Comparison of ENCODE assay signal across 8 cellular contexts in the genomic region with DNA sequence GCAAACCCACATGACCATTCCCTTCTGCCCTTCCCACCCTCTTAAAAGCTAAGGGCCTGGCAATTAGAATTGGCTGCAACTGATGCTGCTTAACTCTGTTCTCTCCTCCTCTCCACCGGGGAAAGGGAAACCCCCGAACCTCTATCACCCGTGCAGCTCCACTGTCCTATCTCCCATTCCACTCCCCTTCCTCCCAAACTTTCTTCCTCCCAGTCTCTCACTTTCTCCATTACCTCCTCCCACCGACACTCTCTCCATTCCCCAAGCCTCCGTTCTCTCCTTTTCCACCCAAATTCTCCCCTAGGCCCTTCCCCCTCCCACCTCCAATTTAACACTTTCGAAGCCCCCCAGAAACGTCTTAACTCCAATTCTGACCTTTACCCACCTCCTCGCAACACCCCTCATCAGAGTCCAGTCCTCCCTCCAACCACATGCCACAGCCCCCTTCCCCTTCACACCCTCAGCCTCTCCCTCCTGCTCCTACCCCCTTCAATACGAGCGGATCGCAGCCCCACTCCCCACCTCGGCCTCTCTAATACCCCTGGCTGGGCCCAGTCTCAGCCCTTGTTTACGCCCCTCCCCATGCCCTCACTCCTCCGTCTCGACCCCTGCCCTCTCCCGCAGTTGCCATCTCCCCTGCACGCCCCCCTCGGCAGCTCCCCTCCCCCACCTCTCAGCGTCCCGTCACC. TPM values are rescaled to one million over a fixed set of nuclear protein-coding genes. Genes with fewer than 3 reads are reported as not detected.
A peak's percentile ranks its signal among the peaks of the same experiment; 100 is the strongest.
DNase-seq lines count a peak whose midpoint lies in the region; ATAC-seq and TF ChIP-seq lines count a peak whose summit lies in the region.

No MANE protein-coding gene starts in this region.

- 1% methylated on average over 17 to 20 of the region's 20 CpGs for WGBS in adrenal gland, 4 donors

- peak; percentile 29 for DNase-seq in AG10803 (ENCODE audit: low read depth)
- peak; percentile 33 for DNase-seq in HFFc6
- peak in 1 of 7 donors; percentile 50 for DNase-seq in adrenal gland
- DNase-seq in stromal cell of bone marrow (ENCODE audit: low read depth): peak; percentile 43
- DNase-seq in NCI-H1436 treated with DMSO at 0.1 percent for 48 hours (lab: John Stamatoyannopoulos, UW): no peak
- no peak for DNase-seq in activated T-helper 2 cell treated with anti-CD3 and anti-CD28 coated beads, Interferon-gamma antibody, Interleukin-2, Interleukin-4, amounts not matched to agents 10 μg/mL and 5 μg/mL and 100 μg/mL, durations not matched to agents 14 hours and 24 hours and 36 hours (ENCODE audit: low spot score)

- H3K27ac ChIP-seq in adrenal gland: peak overlapping the region; percentile 71 to 99 (median 97)

- no peak for TF ChIP-seq CTCF in AG10803 (conservative IDR thresholded peaks at IDR 0.05; ENCODE audit: low read length)
- TF ChIP-seq CTCF in HFFc6 (IDR thresholded peaks at IDR 0.05): no peak
- no peak for TF ChIP-seq CTCF in adrenal gland (IDR thresholded peaks at IDR 0.05)

- H3K4me1 Mint-ChIP-seq in HFFc6 (ENCODE audit: low read depth): peaks cover 30% of the 10 kb centered on the region
- H3K4me1 Mint-ChIP-seq in activated T-helper 2 cell treated with anti-CD3 and anti-CD28 coated beads, Interferon-gamma antibody, Interleukin-2, Interleukin-4, amounts not matched to agents 10 μg/mL and 5 μg/mL and 100 μg/mL, durations not matched to agents 14 hours and 24 hours and 36 hours (ENCODE audit: low read depth): peaks cover 41% of the 10 kb centered on the region

- no peak overlapping the region for H3K27ac Mint-ChIP-seq in HFFc6
- no peak overlapping the region for H3K27ac Mint-ChIP-seq in activated T-helper 2 cell treated with anti-CD3 and anti-CD28 coated beads, Interferon-gamma antibody, Interleukin-2, Interleukin-4, amounts not matched to agents 10 μg/mL and 5 μg/mL and 100 μg/mL, durations not matched to agents 14 hours and 24 hours and 36 hours

- peak in 1 of 2 donors; percentile 16 for TF ChIP-seq POLR2A in adrenal gland (IDR thresholded peaks at IDR 0.05)

- H3K4me3 Mint-ChIP-seq in HFFc6: no peak overlapping the region
- no peak overlapping the region for H3K4me3 Mint-ChIP-seq in activated T-helper 2 cell treated with anti-CD3 and anti-CD28 coated beads, Interferon-gamma antibody, Interleukin-2, Interleukin-4, amounts not matched to agents 10 μg/mL and 5 μg/mL and 100 μg/mL, durations not matched to agents 14 hours and 24 hours and 36 hours (ENCODE audit: low read depth)

- peak overlapping the region; percentile 97 for H3K4me3 ChIP-seq in AG10803 (ENCODE audit: low read length)
- peak overlapping the region; percentile 37 to 91 (median 76) for H3K4me3 ChIP-seq in adrenal gland
- H3K4me3 ChIP-seq in iPS-15b (ENCODE audit: low read depth, low read length): peak overlapping the region; percentile 72

- H3K27me3 ChIP-seq in adrenal gland (no peaks in the 10 kb centered on the region), iPS-15b (ENCODE audit: control insufficient read depth, insufficient read depth, low read length) (no peaks in the 10 kb centered on the region)

- no peaks in the 10 kb centered on the region for H3K9me3 Mint-ChIP-seq in HFFc6
- no peaks in the 10 kb centered on the region for H3K9me3 Mint-ChIP-seq in activated T-helper 2 cell treated with anti-CD3 and anti-CD28 coated beads, Interferon-gamma antibody, Interleukin-2, Interleukin-4, amounts not matched to agents 10 μg/mL and 5 μg/mL and 100 μg/mL, durations not matched to agents 14 hours and 24 hours and 36 hours

- H3K36me3 Mint-ChIP-seq in HFFc6 (ENCODE audit: low read depth): peaks cover 31% of the 10 kb centered on the region
- H3K36me3 Mint-ChIP-seq in activated T-helper 2 cell treated with anti-CD3 and anti-CD28 coated beads, Interferon-gamma antibody, Interleukin-2, Interleukin-4, amounts not matched to agents 10 μg/mL and 5 μg/mL and 100 μg/mL, durations not matched to agents 14 hours and 24 hours and 36 hours (ENCODE audit: low read depth): peaks cover 47% of the 10 kb centered on the region

- intact Hi-C loops in adrenal gland (cut with DNase I): no loop called here
- intact Hi-C loops in activated T-helper 2 cell treated with anti-CD3 and anti-CD28 coated beads, Interferon-gamma antibody, Interleukin-2, Interleukin-4, amounts not matched to agents 10 μg/mL and 5 μg/mL and 100 μg/mL, durations not matched to agents 14 hours and 24 hours and 36 hours (cut with micrococcal nuclease): loop anchor here (1.0 to 5.0 kb wide), 8 partner anchors 15 to 120 kb away; partner anchors contain the start of genes B4GALT3, PPOX and UFC1

- H3K4me1 ChIP-seq in adrenal gland (replicated peaks in 1 of 2) (peaks cover 16 to 56% of the 10 kb centered on the region in 2 donors), iPS-15b (ENCODE audit: control insufficient read depth, insufficient read depth, low read length) (peaks cover 6% of the 10 kb centered on the region)

- no peak for ATAC-seq in GM21786 (IDR thresholded peaks at IDR 0.05; ENCODE audit: unreplicated experiment)

- 0 out of 2 replicates have a peak, but pooled peaks cover 1% of the 10 kb centered on the region for H3K27me3 Mint-ChIP-seq in HFFc6 (ENCODE audit: insufficient read depth)
- H3K27me3 Mint-ChIP-seq in activated T-helper 2 cell treated with anti-CD3 and anti-CD28 coated beads, Interferon-gamma antibody, Interleukin-2, Interleukin-4, amounts not matched to agents 10 μg/mL and 5 μg/mL and 100 μg/mL, durations not matched to agents 14 hours and 24 hours and 36 hours (ENCODE audit: low read depth): no peaks in the 10 kb centered on the region

- peaks cover 0 to 25% of the 10 kb centered on the region in 2 donors for H3K36me3 ChIP-seq in adrenal gland (replicated peaks in 1 of 2)
- H3K36me3 ChIP-seq in iPS-15b (ENCODE audit: control insufficient read depth, insufficient read depth, low read length): no peaks in the 10 kb centered on the region

- no peaks in the 10 kb centered on the region for H3K9me3 ChIP-seq in adrenal gland (replicated peaks in 1 of 3)
- no peaks in the 10 kb centered on the region for H3K9me3 ChIP-seq in iPS-15b (ENCODE audit: control insufficient read depth, insufficient read depth, low read length)

- peak overlapping the region; percentile 67 for H3K9ac ChIP-seq in iPS-15b (ENCODE audit: low read depth, low read length)

RNA-seq across cellular contexts. Expression of gene DEDD, which starts 0.6 kb away (rescaled TPM):
- total RNA-seq in HFFc6 (2021; fragmentation: NEBNext Ultra II Directional; extraction: Animal tissue kit (Norgen Biotek cat#: 25700)): 10 to 100 TPM; 29.8 to 39.2 (median 36.0) TPM
- 10 to 100 TPM; 24.2 to 38.2 (median 32.9) TPM for total RNA-seq in adrenal gland
- 10 to 100 TPM; 30.9 to 35.0 (median 33.1) TPM for polyA plus RNA-seq in adrenal gland
- 37.5 and 40.3 TPM in 2 replicates for total RNA-seq in activated T-helper 2 cell treated with anti-CD3 and anti-CD28 coated beads, Interferon-gamma antibody, Interleukin-2, Interleukin-4, amounts not matched to agents 10 μg/mL and 5 μg/mL and 100 μg/mL, durations not matched to agents 14 hours and 24 hours and 36 hours

RNA-seq across cellular contexts. Expression of gene NIT1, which starts 14.0 kb away (rescaled TPM):
- total RNA-seq in HFFc6 (2021; fragmentation: NEBNext Ultra II Directional; extraction: Animal tissue kit (Norgen Biotek cat#: 25700)): 10 to 100 TPM; 26.2 to 35.1 (median 32.5) TPM
- 100 to 1,000 TPM in 5 of 8 donors, 10 to 100 TPM in 3; 77.1 to 122 (median 104) TPM for total RNA-seq in adrenal gland
- polyA plus RNA-seq in adrenal gland: 100 to 1,000 TPM in 1 of 3 donors, 10 to 100 TPM in 2; 72.2 to 147 (median 88.6) TPM
- total RNA-seq in activated T-helper 2 cell treated with anti-CD3 and anti-CD28 coated beads, Interferon-gamma antibody, Interleukin-2, Interleukin-4, amounts not matched to agents 10 μg/mL and 5 μg/mL and 100 μg/mL, durations not matched to agents 14 hours and 24 hours and 36 hours: 47.5 and 48.5 TPM in 2 replicates

RNA-seq across cellular contexts. Expression of gene PFDN2, which starts 14.0 kb away (rescaled TPM):
- total RNA-seq in HFFc6 (2021; fragmentation: NEBNext Ultra II Directional; extraction: Animal tissue kit (Norgen Biotek cat#: 25700)): 100 to 1,000 TPM in 2 of 6 experiments, 10 to 100 TPM in 4; 77.4 to 114 (median 92.8) TPM
- 100 to 1,000 TPM in 1 of 8 donors, 10 to 100 TPM in 7; 33.6 to 103 (median 53.7) TPM for total RNA-seq in adrenal gland
- 100 to 1,000 TPM in 2 of 3 donors, 10 to 100 TPM in 1; 85.9 to 452 (median 363) TPM for polyA plus RNA-seq in adrenal gland
- total RNA-seq in activated T-helper 2 cell treated with anti-CD3 and anti-CD28 coated beads, Interferon-gamma antibody, Interleukin-2, Interleukin-4, amounts not matched to agents 10 μg/mL and 5 μg/mL and 100 μg/mL, durations not matched to agents 14 hours and 24 hours and 36 hours: 138 and 139 TPM in 2 replicates

RNA-seq across cellular contexts. Expression of gene UFC1, which starts 21.9 kb away (rescaled TPM):
- total RNA-seq in HFFc6 (2021; fragmentation: NEBNext Ultra II Directional; extraction: Animal tissue kit (Norgen Biotek cat#: 25700)): 10 to 100 TPM; 83.8 to 92.6 (median 85.1) TPM
- 100 to 1,000 TPM in 5 of 8 donors, 10 to 100 TPM in 3; 59.0 to 127 (median 103) TPM for total RNA-seq in adrenal gland
- polyA plus RNA-seq in adrenal gland: 100 to 1,000 TPM; 121 to 166 (median 126) TPM
- 91.5 and 91.8 TPM in 2 replicates for total RNA-seq in activated T-helper 2 cell treated with anti-CD3 and anti-CD28 coated beads, Interferon-gamma antibody, Interleukin-2, Interleukin-4, amounts not matched to agents 10 μg/mL and 5 μg/mL and 100 μg/mL, durations not matched to agents 14 hours and 24 hours and 36 hours

RNA-seq across cellular contexts. Expression of gene USP21, which starts 27.4 kb away (rescaled TPM):
- total RNA-seq in HFFc6 (2021; fragmentation: NEBNext Ultra II Directional; extraction: Animal tissue kit (Norgen Biotek cat#: 25700)): 10 to 100 TPM; 16.6 to 18.9 (median 17.2) TPM
- 10 to 100 TPM; 14.0 to 44.0 (median 28.2) TPM for total RNA-seq in adrenal gland
- polyA plus RNA-seq in adrenal gland: 10 to 100 TPM; 19.3 to 44.9 (median 41.5) TPM
- 31.9 and 33.0 TPM in 2 replicates for total RNA-seq in activated T-helper 2 cell treated with anti-CD3 and anti-CD28 coated beads, Interferon-gamma antibody, Interleukin-2, Interleukin-4, amounts not matched to agents 10 μg/mL and 5 μg/mL and 100 μg/mL, durations not matched to agents 14 hours and 24 hours and 36 hours

Comparison
In these comparisons a context has a peak if more than half of its experiments do, and no peak if none do; other contexts are left out.
1. DNase-seq: peak in AG10803 (single experiment), HFFc6 (single experiment) and stromal cell of bone marrow (single experiment); none in NCI-H1436 treated with DMSO at 0.1 percent for 48 hours (single experiment) and activated T-helper 2 cell treated with anti-CD3 and anti-CD28 coated beads, Interferon-gamma antibody, Interleukin-2, Interleukin-4, amounts not matched to agents 10 μg/mL and 5 μg/mL and 100 μg/mL, durations not matched to agents 14 hours and 24 hours and 36 hours (single experiment).
2. Peak in every context shown above with its lines, with median percentiles within 50 percentile points of each other: H3K4me3 ChIP-seq.